9 cellular contexts compared by ENCODE assay signal in the genomic region with DNA sequence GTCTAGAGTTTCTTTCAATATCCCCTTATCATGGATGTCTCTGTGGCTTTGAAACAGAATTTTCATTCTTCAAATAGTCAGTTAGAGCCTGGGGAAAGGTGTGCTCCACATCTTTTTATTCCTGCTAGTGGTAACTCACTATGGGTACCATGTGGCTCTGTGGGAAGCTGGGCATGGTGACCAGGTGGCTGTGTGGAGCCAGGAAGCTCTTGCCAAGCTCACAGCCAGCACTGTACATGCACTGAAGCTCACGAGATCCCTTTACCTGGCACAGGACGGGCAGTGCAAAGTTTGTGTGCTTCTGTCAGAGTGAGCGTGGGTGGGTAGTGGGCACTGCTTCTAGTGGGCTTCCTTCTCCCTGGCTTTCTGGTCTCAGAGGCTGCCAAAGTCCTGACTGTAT. TPM values are rescaled to one million over a fixed set of nuclear protein-coding genes. Genes with fewer than 3 reads are reported as not detected.
"Had no signal": no experiment of that assay in that cellular context is flagged by ENCODE, and none has a peak within 500 bp of the region (broad histone marks: within the 10 kb centered on the region; RNA-seq: fewer than 3 reads in every experiment).

No MANE protein-coding gene starts in this region.

- ATAC-seq: GM23338, HCT116, HepG2, K562 had no signal

- H3K4me3 Mint-ChIP-seq: GM23338, HFFc6 had no signal

- H3K9me3 Mint-ChIP-seq: GM23338, HFFc6 had no signal

- H3K4me1 Mint-ChIP-seq: GM23338 had no signal

- H3K9me3 ChIP-seq: HAP-1 had no signal

- H3K36me3 ChIP-seq: HAP-1 had no signal

- H3K27ac Mint-ChIP-seq: GM23338, HFFc6 had no signal

- H3K4me1 ChIP-seq: HAP-1 had no signal

- H3K4me2 ChIP-seq: GM23338 had no signal

- DNase-seq: HFFc6 had no signal

- H3K4me3 ChIP-seq: GM23338, HAP-1, K562 had no signal

- H3K27ac ChIP-seq: HL-60 had no signal

- H2AFZ ChIP-seq: GM23338 had no signal

RNA-seq across cellular contexts. Expression of a gene that starts 6.3 kb away (rescaled TPM):
- total RNA-seq: GM23338, H1, HepG2, HFFc6, HT1080, K562 had no signal
- polyA plus RNA-seq: GM23338, H1, HepG2, K562 had no signal

RNA-seq across cellular contexts. Expression of a gene that starts 17.8 kb away (rescaled TPM):
- total RNA-seq: GM23338, H1, HepG2, HFFc6, HT1080, K562 had no signal
- polyA plus RNA-seq: GM23338, H1, HepG2 had no signal
